ENCODE assay signal across 10 cellular contexts in the genomic region with DNA sequence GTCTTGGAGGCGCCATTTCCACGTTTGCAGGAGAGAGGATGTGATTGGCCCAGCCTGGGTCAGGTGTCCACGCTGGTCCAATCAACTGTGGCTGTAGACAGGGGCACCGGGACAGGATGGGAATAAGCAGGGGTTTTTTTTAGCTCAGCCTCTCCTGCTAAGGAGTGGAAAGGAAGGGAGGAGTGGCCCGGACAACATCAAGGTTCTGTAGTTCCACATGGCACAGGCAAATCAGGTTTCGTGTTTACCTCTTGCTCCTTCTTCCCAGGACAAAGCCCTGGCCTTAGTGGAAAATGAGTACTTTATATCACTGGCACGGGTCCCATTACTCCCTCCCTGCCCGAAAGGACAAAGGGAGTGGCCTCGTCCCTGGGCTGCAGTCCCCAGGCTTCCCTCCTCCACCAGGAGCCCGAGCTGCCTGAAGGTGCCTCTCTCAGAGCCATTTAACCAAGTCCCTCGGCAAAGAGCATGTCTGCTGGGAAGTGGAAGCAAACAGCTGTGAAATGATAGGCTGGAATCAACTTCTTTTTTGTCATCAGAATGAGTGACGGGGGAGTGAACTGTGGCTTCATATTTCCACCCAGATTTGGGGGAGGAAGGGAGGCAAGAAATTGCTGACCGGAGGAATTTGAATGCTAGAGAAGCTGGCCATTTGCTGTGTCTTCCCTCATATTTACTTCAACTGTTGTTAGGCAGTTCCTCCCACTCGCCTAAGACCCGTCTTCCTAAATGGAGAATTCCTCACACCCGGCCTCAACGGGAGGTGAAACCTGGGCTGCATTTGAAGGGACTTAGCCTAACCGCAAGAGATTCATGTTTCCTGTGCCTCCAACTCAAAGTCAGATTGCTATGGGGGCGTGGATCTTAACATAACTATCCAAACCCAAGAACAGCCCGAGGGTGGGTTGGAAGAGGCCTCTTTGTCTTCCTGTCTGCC.
DNase-seq lines count a peak whose midpoint lies in the region; ATAC-seq and TF ChIP-seq lines count a peak whose summit lies in the region.
"Had no signal": no experiment of that assay in that cellular context is flagged by ENCODE, and none has a peak within 500 bp of the region (broad histone marks: within the 10 kb centered on the region; RNA-seq: fewer than 3 reads in every experiment).

No MANE protein-coding gene starts in this region.

- peaks cover 10 to 32% of the 10 kb centered on the region in 2 donors for H3K4me1 ChIP-seq in thoracic aorta (ENCODE audit: control insufficient read depth in 1 of 2, low read depth in 2 of 2)

- POLR2A ChIA-PET in WTC11 (lab: Charles Lee) = no interaction called here

- ATAC-seq in WTC11 (peak; percentile 80), thoracic aorta (ENCODE audit: insufficient number of reproducible peaks, low FRiP score, low read depth) (no peak), GM21360 (IDR thresholded peaks at IDR 0.05; ENCODE audit: unreplicated experiment) (no peak), HG03097 (IDR thresholded peaks at IDR 0.05; ENCODE audit: low FRiP score, unreplicated experiment) (no peak)

- H3K4me1 Mint-ChIP-seq in WTC11 = peaks cover 41% of the 10 kb centered on the region

- H3K27ac Mint-ChIP-seq in WTC11 = peak overlapping the region; percentile 83

- peak overlapping the region; percentile 11 to 44 for H3K27ac ChIP-seq in thoracic aorta

- H3K9me3 Mint-ChIP-seq in WTC11 = peaks cover 13% of the 10 kb centered on the region; the same call in 1 of the 2 replicates

- no peaks in the 10 kb centered on the region for H3K27me3 ChIP-seq in thoracic aorta (replicated peaks; ENCODE audit: insufficient read depth)

- H3K4me3 ChIP-seq in thoracic aorta = peak overlapping the region; percentile 50

- H3K36me3 ChIP-seq in thoracic aorta = no peaks in the 10 kb centered on the region

- no peaks in the 10 kb centered on the region for H3K36me3 Mint-ChIP-seq in WTC11

- TF ChIP-seq CTCF in WTC11 (IDR thresholded peaks at IDR 0.05) = no peak
- TF ChIP-seq CTCF in thoracic aorta (IDR thresholded peaks at IDR 0.05) = no peak

- peak overlapping the region; percentile 8; the same call in 1 of the 2 replicates for H3K4me3 Mint-ChIP-seq in WTC11

- DNase-seq in HT1080 (ENCODE audit: low read depth) (peak; percentile 98), WTC11 (ENCODE audit: low spot score) (peak; percentile 33), iris pigment epithelial cell (ENCODE audit: low read depth) (peak; percentile 99), thoracic aorta (ENCODE audit: low spot score) (no peak), LoVo (ENCODE audit: low spot score) (no peak), HT-29 (ENCODE audit: low spot score) (no peak)
- DNase-seq: effector memory CD4-positive, alpha-beta T cell; T-helper 1 cell had no signal

- CTCF ChIA-PET in WTC11 (lab: Charles Lee) = interaction anchor here (1.1 kb wide), 1 partner anchor 67 kb away, joined by 3 read pairs; no protein-coding TSS in a partner anchor

- no peaks in the 10 kb centered on the region for H3K27me3 Mint-ChIP-seq in WTC11 (ENCODE audit: low read depth)

- no peaks in the 10 kb centered on the region for H3K9me3 ChIP-seq in thoracic aorta

TF ChIP-seq in WTC11, 78 proteins besides CTCF, POLR2A, EP300 and RAD21:
- no peak for TF ChIP-seq GTF2I (CRISPR knock-in tag; conservative IDR thresholded peaks at IDR 0.05)
- no peak for TF ChIP-seq RORB (CRISPR knock-in tag; IDR thresholded peaks at IDR 0.05)
- TF ChIP-seq NFYB (CRISPR knock-in tag; conservative IDR thresholded peaks at IDR 0.05; ENCODE audit: low read depth) = peak; percentile 46
- TF ChIP-seq, protein P1, sequence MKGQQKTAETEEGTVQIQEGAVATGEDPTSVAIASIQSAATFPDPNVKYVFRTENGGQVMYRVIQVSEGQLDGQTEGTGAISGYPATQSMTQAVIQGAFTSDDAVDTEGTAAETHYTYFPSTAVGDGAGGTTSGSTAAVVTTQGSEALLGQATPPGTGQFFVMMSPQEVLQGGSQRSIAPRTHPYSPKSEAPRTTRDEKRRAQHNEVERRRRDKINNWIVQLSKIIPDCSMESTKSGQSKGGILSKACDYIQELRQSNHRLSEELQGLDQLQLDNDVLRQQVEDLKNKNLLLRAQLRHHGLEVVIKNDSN (CRISPR knock-in tag; IDR thresholded peaks at IDR 0.05) = peak; percentile 60
- no peak for TF ChIP-seq TCF7 (CRISPR knock-in tag; IDR thresholded peaks at IDR 0.05; ENCODE audit: low read depth)
- TF ChIP-seq, protein P2, sequence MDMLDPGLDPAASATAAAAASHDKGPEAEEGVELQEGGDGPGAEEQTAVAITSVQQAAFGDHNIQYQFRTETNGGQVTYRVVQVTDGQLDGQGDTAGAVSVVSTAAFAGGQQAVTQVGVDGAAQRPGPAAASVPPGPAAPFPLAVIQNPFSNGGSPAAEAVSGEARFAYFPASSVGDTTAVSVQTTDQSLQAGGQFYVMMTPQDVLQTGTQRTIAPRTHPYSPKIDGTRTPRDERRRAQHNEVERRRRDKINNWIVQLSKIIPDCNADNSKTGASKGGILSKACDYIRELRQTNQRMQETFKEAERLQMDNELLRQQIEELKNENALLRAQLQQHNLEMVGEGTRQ (CRISPR knock-in tag; IDR thresholded peaks at IDR 0.05) = peak; percentile 79

Comparison
In these comparisons a context has a peak if more than half of its experiments do, and no peak if none do; other contexts are left out.
1. DNase-seq: peak in HT1080 (single experiment), WTC11 (single experiment) and iris pigment epithelial cell (single experiment); none in thoracic aorta (single experiment), LoVo (single experiment) and HT-29 (single experiment).